8 cellular contexts compared by ENCODE assay signal in genomic region chr5:131810510-131811249, GRCh38. TPM values are rescaled to one million over a fixed set of nuclear protein-coding genes. Genes with fewer than 3 reads are reported as not detected.
DNase-seq lines count a peak whose midpoint lies in the region; ATAC-seq and TF ChIP-seq lines count a peak whose summit lies in the region.

No MANE protein-coding gene starts in this region.

- intact Hi-C loops in naive thymus-derived CD4-positive, alpha-beta T cell (cut with micrococcal nuclease): loop anchor here (1.0 to 2.0 kb wide), 3 partner anchors 198 to 253 kb away; no protein-coding TSS in a partner anchor

- no peaks in the 10 kb centered on the region for H3K36me3 ChIP-seq in naive thymus-derived CD4-positive, alpha-beta T cell (ENCODE audit: control insufficient read depth in 2 of 3, insufficient read depth in 3 of 3, low read length in 3 of 3)

- DNase-seq in ACHN (peak; percentile 40), cerebellar cortex (ENCODE audit: low spot score) (peak; percentile 21), occipital lobe (lab: John Stamatoyannopoulos, UW) (no peak)
- peak in 4 of 9 donors; percentile 21 to 25 (median 22) for DNase-seq in naive thymus-derived CD4-positive, alpha-beta T cell
- DNase-seq in effector memory CD8-positive, alpha-beta T cell: no peak
- no peak for DNase-seq in activated CD4-positive, alpha-beta T cell treated with anti-CD3 and anti-CD28 coated beads for 1 hour

- H3K36me3 Mint-ChIP-seq in naive thymus-derived CD4-positive, alpha-beta T cell: no peaks in the 10 kb centered on the region
- H3K36me3 Mint-ChIP-seq in effector memory CD8-positive, alpha-beta T cell (ENCODE audit: insufficient read depth): no peaks in the 10 kb centered on the region

- H3K4me3 Mint-ChIP-seq in naive thymus-derived CD4-positive, alpha-beta T cell: no peak overlapping the region
- H3K4me3 Mint-ChIP-seq in effector memory CD8-positive, alpha-beta T cell: no peak overlapping the region

- H3K27ac ChIP-seq in naive thymus-derived CD4-positive, alpha-beta T cell (ENCODE audit: low read depth, low read length): no peak overlapping the region

- peak; percentile 68 for TF ChIP-seq RAD21 in Ishikawa (IDR thresholded peaks at IDR 0.05; ENCODE audit: low read depth)

- no peaks in the 10 kb centered on the region for H3K9me3 Mint-ChIP-seq in naive thymus-derived CD4-positive, alpha-beta T cell
- H3K9me3 Mint-ChIP-seq in effector memory CD8-positive, alpha-beta T cell: no peaks in the 10 kb centered on the region

- no peak overlapping the region for H3K27ac Mint-ChIP-seq in naive thymus-derived CD4-positive, alpha-beta T cell
- H3K27ac Mint-ChIP-seq in effector memory CD8-positive, alpha-beta T cell: no peak overlapping the region

- POLR2A ChIA-PET in naive thymus-derived CD4-positive, alpha-beta T cell (lab: Charles Lee): interaction anchor here (0.5 kb wide), 1 partner anchor 112 kb away, joined by 5 read pairs; no protein-coding TSS in a partner anchor

- peak; percentile 80 for ATAC-seq in GM18511 (IDR thresholded peaks at IDR 0.05; ENCODE audit: unreplicated experiment)
- peak; percentile 52 for ATAC-seq in naive thymus-derived CD4-positive, alpha-beta T cell
- ATAC-seq in effector memory CD8-positive, alpha-beta T cell (replicated peaks): no peak

- no peaks in the 10 kb centered on the region for H3K27me3 ChIP-seq in naive thymus-derived CD4-positive, alpha-beta T cell (ENCODE audit: control insufficient read depth in 2 of 2, insufficient read depth in 2 of 2, low read length in 2 of 2)

- CTCF ChIA-PET in naive thymus-derived CD4-positive, alpha-beta T cell (lab: Charles Lee): interaction anchor here (0.6 to 4.4 kb wide), 7 partner anchors 14 to 299 kb away, joined by 3 to 25 read pairs (median 3); partner anchors contain the start of gene FNIP1

- in situ Hi-C loops in ACHN (cut with HindIII; ENCODE audit: low pct_ligation_motif_present, low pct_unique_long_range_greater_than_20kb, low sequenced_read_pairs): no loop called here

- H3K27me3 Mint-ChIP-seq in naive thymus-derived CD4-positive, alpha-beta T cell: peaks cover 0 to 24% (median 0%) of the 10 kb centered on the region in 5 donors
- no peaks in the 10 kb centered on the region for H3K27me3 Mint-ChIP-seq in effector memory CD8-positive, alpha-beta T cell

- no peaks in the 10 kb centered on the region for H3K9me3 ChIP-seq in naive thymus-derived CD4-positive, alpha-beta T cell (ENCODE audit: control insufficient read depth in 2 of 3, low read length in 3 of 3)

- peaks cover 0 to 4% (median 0%) of the 10 kb centered on the region in 7 donors for H3K4me1 Mint-ChIP-seq in naive thymus-derived CD4-positive, alpha-beta T cell
- no peaks in the 10 kb centered on the region for H3K4me1 Mint-ChIP-seq in effector memory CD8-positive, alpha-beta T cell (ENCODE audit: low read depth in 2 of 2)

- no peaks in the 10 kb centered on the region for H3K4me1 ChIP-seq in naive thymus-derived CD4-positive, alpha-beta T cell (ENCODE audit: control insufficient read depth in 2 of 2, insufficient read depth in 2 of 2, low read length in 2 of 2)

- no peak overlapping the region for H3K4me3 ChIP-seq in naive thymus-derived CD4-positive, alpha-beta T cell (ENCODE audit: low read length)

- no peak for TF ChIP-seq EP300 in Ishikawa (IDR thresholded peaks at IDR 0.05; ENCODE audit: borderline replicate concordance)

TF ChIP-seq in Ishikawa, 13 proteins besides CTCF, POLR2A, EP300 and RAD21:
- TF ChIP-seq TEAD4 (IDR thresholded peaks at IDR 0.05): no peak
- TF ChIP-seq YY1 (IDR thresholded peaks at IDR 0.05; ENCODE audit: low read depth): no peak
- no peak for TF ChIP-seq TAF1 (IDR thresholded peaks at IDR 0.05; ENCODE audit: low read depth)
- TF ChIP-seq, protein P1, sequence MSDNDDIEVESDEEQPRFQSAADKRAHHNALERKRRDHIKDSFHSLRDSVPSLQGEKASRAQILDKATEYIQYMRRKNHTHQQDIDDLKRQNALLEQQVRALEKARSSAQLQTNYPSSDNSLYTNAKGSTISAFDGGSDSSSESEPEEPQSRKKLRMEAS (IDR thresholded peaks at IDR 0.05): no peak
- no peak for TF ChIP-seq NFIC (IDR thresholded peaks at IDR 0.05)
- no peak for TF ChIP-seq EGR1 (IDR thresholded peaks at IDR 0.05)

RNA-seq across cellular contexts. Expression of gene FNIP1, which starts 13.9 kb away (rescaled TPM):
- total RNA-seq in naive thymus-derived CD4-positive, alpha-beta T cell: 10 to 100 TPM; 30.5 to 48.5 (median 40.3) TPM
- polyA plus RNA-seq in naive thymus-derived CD4-positive, alpha-beta T cell: 10 to 100 TPM in 1 of 2 donors, 1 to 10 TPM in 1; 8.8 to 11.3 TPM
- 64.4 TPM for total RNA-seq in occipital lobe

Comparison
In these comparisons a context has a peak if more than half of its experiments do, and no peak if none do; other contexts are left out.
1. DNase-seq: peak in ACHN (single experiment) and cerebellar cortex (single experiment); none in occipital lobe (single experiment), effector memory CD8-positive, alpha-beta T cell (0 of 3) and activated CD4-positive, alpha-beta T cell treated with anti-CD3 and anti-CD28 coated beads for 1 hour (single experiment).